ENCODE assay signal across 1 cellular context in the genomic region with DNA sequence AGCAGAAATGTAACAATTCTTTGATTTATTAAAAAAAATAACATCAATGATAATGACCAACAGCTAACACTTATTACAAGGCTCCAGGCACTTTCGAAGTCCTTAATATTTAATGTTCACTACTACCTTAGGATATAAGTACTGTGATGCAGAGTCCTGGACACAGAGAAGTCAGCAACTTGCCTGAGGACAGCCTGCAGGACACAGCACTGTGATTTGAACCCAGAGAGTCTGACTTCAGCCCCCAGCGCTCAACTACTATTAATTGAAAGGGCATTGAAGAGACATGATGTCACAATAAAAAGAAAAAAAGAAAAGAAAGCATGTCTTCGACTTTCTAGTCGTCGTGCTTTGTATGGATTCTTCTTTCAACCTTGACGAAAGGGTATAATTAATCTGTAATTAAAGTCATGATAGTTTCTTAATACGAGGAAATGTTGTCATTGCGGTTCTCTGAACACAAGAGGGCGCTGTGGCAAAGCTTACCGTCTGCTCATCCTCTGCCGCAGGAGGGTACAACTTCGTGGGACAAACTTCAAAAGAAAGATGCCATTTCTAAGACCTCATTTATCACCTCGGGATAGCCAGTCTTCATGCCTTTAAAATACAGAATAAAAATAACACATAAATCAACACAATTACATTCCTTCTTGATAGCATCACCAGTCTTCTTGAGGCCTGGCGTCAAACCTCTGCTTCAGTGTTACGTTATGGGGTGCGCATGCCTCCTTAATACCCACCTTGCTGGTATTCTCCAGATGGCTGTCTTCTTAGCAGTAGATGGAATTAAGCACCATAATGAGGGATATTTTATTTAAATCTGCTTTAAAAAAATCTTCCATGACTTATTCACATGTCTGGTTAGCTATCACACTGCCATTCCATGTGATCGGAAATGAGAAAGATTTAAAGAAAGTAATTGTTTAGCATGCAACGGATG.
TF ChIP-seq lines count a peak whose summit lies in the region.

No MANE protein-coding gene starts in this region.

TF ChIP-seq in HEK293, 187 proteins besides CTCF, POLR2A, EP300 and RAD21 (continued from another document):
- no peak for TF ChIP-seq ZNF513 (tag by site-specific recombination; IDR thresholded peaks at IDR 0.05)
- TF ChIP-seq TCF7L2 (IDR thresholded peaks at IDR 0.05; ENCODE audit: borderline replicate concordance, low read depth, low read length), result peak; percentile 66
- TF ChIP-seq SCRT2 (tag by site-specific recombination; IDR thresholded peaks at IDR 0.05), result no peak
- no peak for TF ChIP-seq ZNF530 (tag by site-specific recombination; IDR thresholded peaks at IDR 0.05; ENCODE audit: low read depth)
- no peak for TF ChIP-seq ZNF639 (tag by site-specific recombination; IDR thresholded peaks at IDR 0.05)
- TF ChIP-seq, protein P1, sequence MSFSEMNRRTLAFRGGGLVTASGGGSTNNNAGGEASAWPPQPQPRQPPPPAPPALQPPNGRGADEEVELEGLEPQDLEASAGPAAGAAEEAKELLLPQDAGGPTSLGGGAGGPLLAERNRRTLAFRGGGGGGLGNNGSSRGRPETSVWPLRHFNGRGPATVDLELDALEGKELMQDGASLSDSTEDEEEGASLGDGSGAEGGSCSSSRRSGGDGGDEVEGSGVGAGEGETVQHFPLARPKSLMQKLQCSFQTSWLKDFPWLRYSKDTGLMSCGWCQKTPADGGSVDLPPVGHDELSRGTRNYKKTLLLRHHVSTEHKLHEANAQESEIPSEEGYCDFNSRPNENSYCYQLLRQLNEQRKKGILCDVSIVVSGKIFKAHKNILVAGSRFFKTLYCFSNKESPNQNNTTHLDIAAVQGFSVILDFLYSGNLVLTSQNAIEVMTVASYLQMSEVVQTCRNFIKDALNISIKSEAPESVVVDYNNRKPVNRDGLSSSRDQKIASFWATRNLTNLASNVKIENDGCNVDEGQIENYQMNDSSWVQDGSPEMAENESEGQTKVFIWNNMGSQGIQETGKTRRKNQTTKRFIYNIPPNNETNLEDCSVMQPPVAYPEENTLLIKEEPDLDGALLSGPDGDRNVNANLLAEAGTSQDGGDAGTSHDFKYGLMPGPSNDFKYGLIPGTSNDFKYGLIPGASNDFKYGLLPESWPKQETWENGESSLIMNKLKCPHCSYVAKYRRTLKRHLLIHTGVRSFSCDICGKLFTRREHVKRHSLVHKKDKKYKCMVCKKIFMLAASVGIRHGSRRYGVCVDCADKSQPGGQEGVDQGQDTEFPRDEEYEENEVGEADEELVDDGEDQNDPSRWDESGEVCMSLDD (tag by site-specific recombination; IDR thresholded peaks at IDR 0.05), result no peak
- TF ChIP-seq ZNF501 (tag by site-specific recombination; IDR thresholded peaks at IDR 0.05), result peak; percentile 47; the same call in 1 of the 2 replicates
- no peak for TF ChIP-seq ZNF621 (tag by site-specific recombination; IDR thresholded peaks at IDR 0.05)
- peak; percentile 84 for TF ChIP-seq ZNF2 (tag by site-specific recombination; IDR thresholded peaks at IDR 0.05)
- peak; percentile 10; the same call in 1 of the 2 replicates for TF ChIP-seq FEZF1 (tag by site-specific recombination; IDR thresholded peaks at IDR 0.05)
- no peak for TF ChIP-seq ZNF274 (IDR thresholded peaks at IDR 0.05; ENCODE audit: low read length)
- TF ChIP-seq ZNF274 (tag by site-specific recombination; IDR thresholded peaks at IDR 0.05; ENCODE audit: borderline replicate concordance), result no peak
- TF ChIP-seq AEBP2 (tag by site-specific recombination; IDR thresholded peaks at IDR 0.05; ENCODE audit: borderline replicate concordance), result no peak
- TF ChIP-seq ZNF843 (tag by site-specific recombination; IDR thresholded peaks at IDR 0.05), result peak; percentile 7; the same call in 1 of the 2 replicates
- TF ChIP-seq ZFP69B (tag by site-specific recombination; IDR thresholded peaks at IDR 0.05), result no peak
- TF ChIP-seq ZNF221 (tag by site-specific recombination; IDR thresholded peaks at IDR 0.05; ENCODE audit: borderline replicate concordance), result no peak
- no peak for TF ChIP-seq ZNF560 (tag by site-specific recombination; IDR thresholded peaks at IDR 0.05; ENCODE audit: borderline replicate concordance)
- no peak for TF ChIP-seq ZNF214 (tag by site-specific recombination; IDR thresholded peaks at IDR 0.05; ENCODE audit: borderline replicate concordance)
- 0 out of 2 replicates have a peak, but pooled peaks have one; percentile 33 for TF ChIP-seq ATF2 (tag by site-specific recombination; IDR thresholded peaks at IDR 0.05; ENCODE audit: low read depth)
- TF ChIP-seq ZNF211 (tag by site-specific recombination; IDR thresholded peaks at IDR 0.05; ENCODE audit: low read depth), result no peak
- no peak for TF ChIP-seq PRDM1 (tag by site-specific recombination; IDR thresholded peaks at IDR 0.05)
- TF ChIP-seq ZNF514 (tag by site-specific recombination; IDR thresholded peaks at IDR 0.05), result no peak
- TF ChIP-seq IKZF3 (tag by site-specific recombination; IDR thresholded peaks at IDR 0.05), result no peak
- no peak for TF ChIP-seq PRDM4 (tag by site-specific recombination; IDR thresholded peaks at IDR 0.05)
- TF ChIP-seq SCRT1 (tag by site-specific recombination; IDR thresholded peaks at IDR 0.05; ENCODE audit: borderline replicate concordance), result no peak
- no peak for TF ChIP-seq MYNN (tag by site-specific recombination; IDR thresholded peaks at IDR 0.05; ENCODE audit: borderline replicate concordance)
- TF ChIP-seq ZNF341 (tag by site-specific recombination; IDR thresholded peaks at IDR 0.05; ENCODE audit: low read depth), result no peak
- TF ChIP-seq ZNF837 (tag by site-specific recombination; IDR thresholded peaks at IDR 0.05), result no peak
- no peak for TF ChIP-seq ZNF626 (tag by site-specific recombination; IDR thresholded peaks at IDR 0.05)
- TF ChIP-seq, protein P2, sequence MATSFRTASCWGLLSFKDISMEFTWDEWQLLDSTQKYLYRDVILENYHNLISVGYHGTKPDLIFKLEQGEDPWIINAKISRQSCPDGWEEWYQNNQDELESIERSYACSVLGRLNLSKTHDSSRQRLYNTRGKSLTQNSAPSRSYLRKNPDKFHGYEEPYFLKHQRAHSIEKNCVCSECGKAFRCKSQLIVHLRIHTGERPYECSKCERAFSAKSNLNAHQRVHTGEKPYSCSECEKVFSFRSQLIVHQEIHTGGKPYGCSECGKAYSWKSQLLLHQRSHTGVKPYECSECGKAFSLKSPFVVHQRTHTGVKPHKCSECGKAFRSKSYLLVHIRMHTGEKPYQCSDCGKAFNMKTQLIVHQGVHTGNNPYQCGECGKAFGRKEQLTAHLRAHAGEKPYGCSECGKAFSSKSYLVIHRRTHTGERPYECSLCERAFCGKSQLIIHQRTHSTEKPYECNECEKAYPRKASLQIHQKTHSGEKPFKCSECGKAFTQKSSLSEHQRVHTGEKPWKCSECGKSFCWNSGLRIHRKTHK (tag by site-specific recombination; IDR thresholded peaks at IDR 0.05), result no peak
- no peak for TF ChIP-seq HOXD13 (CRISPR knock-in tag; IDR thresholded peaks at IDR 0.05; ENCODE audit: borderline replicate concordance)
- TF ChIP-seq ZNF529 (tag by site-specific recombination; IDR thresholded peaks at IDR 0.05; ENCODE audit: insufficient replicate concordance), result no peak
